Comparison of ENCODE assay signal across 8 cellular contexts in genomic region chr15:59104602-59104911, GRCh38. TPM values are rescaled to one million over a fixed set of nuclear protein-coding genes. Genes with fewer than 3 reads are reported as not detected.
DNase-seq lines count a peak whose midpoint lies in the region; ATAC-seq and TF ChIP-seq lines count a peak whose summit lies in the region.

No MANE protein-coding gene starts in this region.

- POLR2A ChIA-PET in activated CD4-positive, alpha-beta memory T cell treated with anti-CD3 and anti-CD28 coated beads for 36 hours (lab: Charles Lee), result interaction anchor here (0.6 kb wide), 1 partner anchor 28 kb away, joined by 3 read pairs; no protein-coding TSS in a partner anchor

- TF ChIP-seq CTCF in hepatocyte (IDR thresholded peaks at IDR 0.05; ENCODE audit: poor library complexity) (no peak), GM20000 (IDR thresholded peaks at IDR 0.05; ENCODE audit: extremely low read depth, missing control alignments) (no peak)

- H3K9me3 Mint-ChIP-seq in activated naive CD4-positive, alpha-beta T cell treated with anti-CD3 and anti-CD28 coated beads, Interleukin-2, amount 10 ng/mL, durations not matched to agents 7 days and 5 days, result no peaks in the 10 kb centered on the region
- no peaks in the 10 kb centered on the region for H3K9me3 Mint-ChIP-seq in activated CD4-positive, alpha-beta memory T cell treated with anti-CD3 and anti-CD28 coated beads for 36 hours
- H3K9me3 Mint-ChIP-seq in stimulated activated effector memory CD8-positive, alpha-beta T cell treated with anti-CD3 and anti-CD28 coated beads, Interleukin-12 subunit alpha, Interleukin-12 subunit beta, amount 100 ng/mL, for 72 hours, result no peaks in the 10 kb centered on the region

- H3K9me2 ChIP-seq in hepatocyte (replicated peaks; ENCODE audit: insufficient read depth), result no peaks in the 10 kb centered on the region

- H4K20me1 ChIP-seq in hepatocyte (ENCODE audit: insufficient read depth, poor library complexity, severe bottlenecking), result no peaks in the 10 kb centered on the region

- intact Hi-C loops in activated CD4-positive, alpha-beta memory T cell treated with anti-CD3 and anti-CD28 coated beads for 36 hours (cut with micrococcal nuclease), result loop anchor here (2.0 kb wide), 2 partner anchors 118 to 172 kb away; partner anchors contain the start of genes RNF111 and SLTM

- CTCF ChIA-PET in activated naive CD4-positive, alpha-beta T cell treated with anti-CD3 and anti-CD28 coated beads, Interleukin-2, amount 10 ng/mL, durations not matched to agents 7 days and 5 days (lab: Charles Lee), result no interaction called here
- CTCF ChIA-PET in activated CD4-positive, alpha-beta memory T cell treated with anti-CD3 and anti-CD28 coated beads for 36 hours (lab: Charles Lee), result no interaction called here

- peak overlapping the region; percentile 100 for H3K27ac Mint-ChIP-seq in activated naive CD4-positive, alpha-beta T cell treated with anti-CD3 and anti-CD28 coated beads, Interleukin-2, amount 10 ng/mL, durations not matched to agents 7 days and 5 days
- H3K27ac Mint-ChIP-seq in activated CD4-positive, alpha-beta memory T cell treated with anti-CD3 and anti-CD28 coated beads for 36 hours, result peak overlapping the region; percentile 88
- H3K27ac Mint-ChIP-seq in stimulated activated effector memory CD8-positive, alpha-beta T cell treated with anti-CD3 and anti-CD28 coated beads, Interleukin-12 subunit alpha, Interleukin-12 subunit beta, amount 100 ng/mL, for 72 hours, result peak overlapping the region; percentile 97

- peaks cover 16% of the 10 kb centered on the region for H3K79me2 ChIP-seq in hepatocyte

- peaks cover 55% of the 10 kb centered on the region for H3K4me1 Mint-ChIP-seq in activated naive CD4-positive, alpha-beta T cell treated with anti-CD3 and anti-CD28 coated beads, Interleukin-2, amount 10 ng/mL, durations not matched to agents 7 days and 5 days
- H3K4me1 Mint-ChIP-seq in activated CD4-positive, alpha-beta memory T cell treated with anti-CD3 and anti-CD28 coated beads for 36 hours (ENCODE audit: low read depth), result peaks cover 8% of the 10 kb centered on the region
- peaks cover 15% of the 10 kb centered on the region for H3K4me1 Mint-ChIP-seq in stimulated activated effector memory CD8-positive, alpha-beta T cell treated with anti-CD3 and anti-CD28 coated beads, Interleukin-12 subunit alpha, Interleukin-12 subunit beta, amount 100 ng/mL, for 72 hours

- H3K27me3 Mint-ChIP-seq in activated naive CD4-positive, alpha-beta T cell treated with anti-CD3 and anti-CD28 coated beads, Interleukin-2, amount 10 ng/mL, durations not matched to agents 7 days and 5 days, result no peaks in the 10 kb centered on the region
- no peaks in the 10 kb centered on the region for H3K27me3 Mint-ChIP-seq in activated CD4-positive, alpha-beta memory T cell treated with anti-CD3 and anti-CD28 coated beads for 36 hours

- ATAC-seq in stimulated activated effector memory CD8-positive, alpha-beta T cell treated with anti-CD3 and anti-CD28 coated beads, Interleukin-12 subunit alpha, Interleukin-12 subunit beta, amount 100 ng/mL, for 72 hours, result no peak

- H3K9me3 ChIP-seq in hepatocyte (ENCODE audit: low read depth), result no peaks in the 10 kb centered on the region

- peak overlapping the region; percentile 90 for H3K4me2 ChIP-seq in hepatocyte

- H3K36me3 ChIP-seq in hepatocyte (replicated peaks; ENCODE audit: insufficient read depth, low read depth), result no peaks in the 10 kb centered on the region

- H3K4me3 ChIP-seq in hepatocyte, result peak overlapping the region; percentile 50

- H2AFZ ChIP-seq in hepatocyte, result peak overlapping the region; percentile 89

- H3K4me3 Mint-ChIP-seq in activated naive CD4-positive, alpha-beta T cell treated with anti-CD3 and anti-CD28 coated beads, Interleukin-2, amount 10 ng/mL, durations not matched to agents 7 days and 5 days, result peak overlapping the region; percentile 97
- peak overlapping the region; percentile 92 for H3K4me3 Mint-ChIP-seq in activated CD4-positive, alpha-beta memory T cell treated with anti-CD3 and anti-CD28 coated beads for 36 hours
- H3K4me3 Mint-ChIP-seq in stimulated activated effector memory CD8-positive, alpha-beta T cell treated with anti-CD3 and anti-CD28 coated beads, Interleukin-12 subunit alpha, Interleukin-12 subunit beta, amount 100 ng/mL, for 72 hours, result peak overlapping the region; percentile 86

- no peaks in the 10 kb centered on the region for H3K27me3 ChIP-seq in hepatocyte

- H3K27ac ChIP-seq in hepatocyte, result peak overlapping the region; percentile 81

- WGBS in hepatocyte (ENCODE audit: low lambda C conversion rate, missing lambda C conversion rate), result 3% methylated on average over 9 of the region's 9 CpGs

- H3K4me1 ChIP-seq in hepatocyte (ENCODE audit: insufficient read depth), result peaks cover 5% of the 10 kb centered on the region

- DNase-seq in activated naive CD4-positive, alpha-beta T cell treated with anti-CD3 and anti-CD28 coated beads, Interleukin-2, amount 10 ng/mL, durations not matched to agents 7 days and 5 days, result no peak
- DNase-seq in activated naive CD4-positive, alpha-beta T cell treated with Interleukin-2 at 50 U/mL for 16 hours, result no peak
- DNase-seq in activated CD4-positive, alpha-beta memory T cell treated with anti-CD3 and anti-CD28 coated beads for 36 hours, result no peak
- DNase-seq in hepatocyte (ENCODE audit: low spot score) (no peak), GM20000 (ENCODE audit: low spot score) (no peak), Kasumi-1 (lab: John Stamatoyannopoulos, UW) (no peak), NCI-H774 (lab: John Stamatoyannopoulos, UW) (no peak)
- no peak for DNase-seq in stimulated activated effector memory CD8-positive, alpha-beta T cell treated with anti-CD3 and anti-CD28 coated beads, Interleukin-12 subunit alpha, Interleukin-12 subunit beta, amount 100 ng/mL, for 72 hours (ENCODE audit: low spot score in 2 of 2)

- H3K36me3 Mint-ChIP-seq in activated naive CD4-positive, alpha-beta T cell treated with anti-CD3 and anti-CD28 coated beads, Interleukin-2, amount 10 ng/mL, durations not matched to agents 7 days and 5 days, result peaks cover 42% of the 10 kb centered on the region
- H3K36me3 Mint-ChIP-seq in activated CD4-positive, alpha-beta memory T cell treated with anti-CD3 and anti-CD28 coated beads for 36 hours, result peaks cover 19% of the 10 kb centered on the region
- peaks cover 43% of the 10 kb centered on the region for H3K36me3 Mint-ChIP-seq in stimulated activated effector memory CD8-positive, alpha-beta T cell treated with anti-CD3 and anti-CD28 coated beads, Interleukin-12 subunit alpha, Interleukin-12 subunit beta, amount 100 ng/mL, for 72 hours

RNA-seq across cellular contexts. Expression of gene CCNB2, which starts 0.4 kb away (rescaled TPM):
- 10 to 100 TPM; 74.7 to 76.0 TPM for total RNA-seq in activated CD4-positive, alpha-beta memory T cell treated with anti-CD3 and anti-CD28 coated beads for 36 hours
- 15.1 and 20.9 TPM in 2 replicates for total RNA-seq in hepatocyte
- 15.3 and 18.9 TPM in 2 replicates for polyA plus RNA-seq in hepatocyte
